In genomic region chr4:123300222-123300621, GRCh38 we compare ENCODE assay signal across 1 cellular context.
TF ChIP-seq lines count a peak whose summit lies in the region.

No MANE protein-coding gene starts in this region.

TF ChIP-seq in K562, 482 proteins besides CTCF, POLR2A, EP300 and RAD21 (continued from another document):
- TF ChIP-seq ZNF79 (CRISPR knock-in tag; IDR thresholded peaks at IDR 0.05; ENCODE audit: low read depth) (no peak), ATF1 (CRISPR knock-in tag; IDR thresholded peaks at IDR 0.05) (no peak), ATF1 (tag; IDR thresholded peaks at IDR 0.05) (no peak), CBFA2T3 (IDR thresholded peaks at IDR 0.05) (peak; percentile 27), GATAD2B (IDR thresholded peaks at IDR 0.05; ENCODE audit: borderline replicate concordance) (no peak)
